9 cellular contexts compared by ENCODE assay signal in genomic region chr22:23565942-23566715, GRCh38. TPM values are rescaled to one million over a fixed set of nuclear protein-coding genes. Genes with fewer than 3 reads are reported as not detected.
A peak's percentile ranks its signal among the peaks of the same experiment; 100 is the strongest.
DNase-seq lines count a peak whose midpoint lies in the region; ATAC-seq, FAIRE-seq and TF ChIP-seq lines count a peak whose summit lies in the region.
"Had no signal": no experiment of that assay in that cellular context is flagged by ENCODE, and none has a peak within 500 bp of the region (broad histone marks: within the 10 kb centered on the region; RNA-seq: fewer than 3 reads in every experiment).

No MANE protein-coding gene starts in this region.

- no peaks in the 10 kb centered on the region for H3K9me1 ChIP-seq in K562 (ENCODE audit: control insufficient read depth, insufficient read depth, low read length)

- H3K27ac ChIP-seq in K562 (ENCODE audit: extremely low read depth, low read depth, low read length) (no peak overlapping the region), mesodermal cell (ENCODE audit: low read depth, low read length, severe bottlenecking) (no peak overlapping the region), upper lobe of left lung (no peak overlapping the region)

- H3K36me3 ChIP-seq in K562 (ENCODE audit: control insufficient read depth, insufficient read depth, low read length) (no peaks in the 10 kb centered on the region), mesodermal cell (ENCODE audit: control insufficient read depth, insufficient read depth, low read length) (no peaks in the 10 kb centered on the region), upper lobe of left lung (no peaks in the 10 kb centered on the region)

- CTCF ChIA-PET in K562 (lab: Yijun Ruan, JAX; ENCODE audit: low intra/inter-chr PET ratio): no interaction called here

- H3K9me3 ChIP-seq in K562 (replicated peaks; ENCODE audit: control insufficient read depth, insufficient read depth, low read depth, low read length) (no peaks in the 10 kb centered on the region), mesodermal cell (ENCODE audit: control insufficient read depth, low read length) (no peaks in the 10 kb centered on the region), upper lobe of left lung (no peaks in the 10 kb centered on the region)

- POLR2A ChIA-PET in K562 (lab: Yijun Ruan, JAX): no interaction called here

- intact Hi-C loops in K562 (cut with micrococcal nuclease): no loop called here

- TF ChIP-seq CTCF in K562 (IDR thresholded peaks at IDR 0.05 in 2 of 3, conservative IDR thresholded peaks at IDR 0.05 in 1 of 3; ENCODE audit: insufficient read depth in 2 of 3, low read depth in 1 of 3, low read length in 3 of 3) (no peak), upper lobe of left lung (IDR thresholded peaks at IDR 0.05) (no peak)

- no TSS peak for BruUV-seq in K562 (replicated peaks; lab: Mats Ljungman, UMichigan)

- ATAC-seq in K562 (no peak), upper lobe of left lung (ENCODE audit: low FRiP score in 2 of 2) (peak in 1 of 2 donors; percentile 26), HG03457 (IDR thresholded peaks at IDR 0.05; ENCODE audit: unreplicated experiment) (no peak), GM21737 (IDR thresholded peaks at IDR 0.05; ENCODE audit: unreplicated experiment) (no peak)

- FAIRE-seq in K562 (lab: Jason Lieb, UNC): peak; percentile 42
- FAIRE-seq: endometrium had no signal

- H3K79me2 ChIP-seq in K562 (ENCODE audit: control insufficient read depth, insufficient read depth, low read length): no peaks in the 10 kb centered on the region

- H3K9ac ChIP-seq in K562 (ENCODE audit: insufficient read depth in 1 of 2, low read depth in 2 of 2, low read length in 2 of 2): no peak overlapping the region

- H3K27me3 ChIP-seq in K562 (ENCODE audit: control insufficient read depth in 2 of 2, insufficient read depth in 2 of 2, low read length in 2 of 2): peaks cover 0 to 30% of the 10 kb centered on the region in 2 experiments; a peak in 3 of 5 replicates
- peaks cover 0 to 19% (median 13%) of the 10 kb centered on the region in 4 donors for H3K27me3 ChIP-seq in upper lobe of left lung

- TF ChIP-seq POLR2A in K562 (conservative IDR thresholded peaks at IDR 0.05) (no peak), upper lobe of left lung (IDR thresholded peaks at IDR 0.05) (no peak)

- no peak overlapping the region; the same call in 1 of the 2 replicates for H3K4me2 ChIP-seq in K562 (ENCODE audit: insufficient read depth, low read length)

- peak; percentile 58 for DNase-seq in activated effector memory CD4-positive, alpha-beta T cell treated with anti-CD3 and anti-CD28 coated beads, Interleukin-2, amount 50 U/mL, for 16 hours
- DNase-seq in activated effector memory CD4-positive, alpha-beta T cell treated with Interleukin-2 at 50 U/mL for 16 hours: no peak
- DNase-seq in K562 (ENCODE audit: extremely low read depth in 1 of 4, low spot score in 3 of 4) (peak in 2 of 4 experiments; percentile 60 to 61), upper lobe of left lung (peak in 1 of 2 donors; percentile 83), NCI-H2107 (lab: John Stamatoyannopoulos, UW) (no peak)

- WGBS in K562 (ENCODE audit: insufficient coverage, low coverage, missing lambda C conversion rate): 7% methylated on average over 18 of the region's 76 CpGs
- 0 to 2% methylated on average over 19 to 48 of the region's 76 CpGs for WGBS in mesodermal cell (ENCODE audit: insufficient coverage in 2 of 2), 2 experiments
- 1 to 6% methylated on average over 10 to 24 of the region's 76 CpGs for WGBS in upper lobe of left lung, 2 donors

- H3K4me3 ChIP-seq in K562: no peak overlapping the region
- H3K4me3 ChIP-seq in mesodermal cell (ENCODE audit: extremely low read depth, insufficient read depth, low read length, poor library complexity, severe bottlenecking): peak overlapping the region; percentile 51
- peak overlapping the region; percentile 12 to 51 (median 34) for H3K4me3 ChIP-seq in upper lobe of left lung

- H3K4me1 ChIP-seq in K562 (replicated peaks in 1 of 2; ENCODE audit: control insufficient read depth in 2 of 2, insufficient read depth in 2 of 2, low read length in 2 of 2) (peaks cover 0 to 9% of the 10 kb centered on the region in 2 experiments; a peak in 2 of 5 replicates), mesodermal cell (ENCODE audit: control insufficient read depth, insufficient read depth, low read length, poor library complexity, severe bottlenecking) (peaks cover 10% of the 10 kb centered on the region), upper lobe of left lung (peaks cover 13 to 16% (median 14%) of the 10 kb centered on the region in 4 donors)

- TF ChIP-seq EP300 in K562 (IDR thresholded peaks at IDR 0.05; ENCODE audit: low read length) (no peak), upper lobe of left lung (IDR thresholded peaks at IDR 0.05) (no peak)

- H2AFZ ChIP-seq in K562 (ENCODE audit: low read depth, low read length): no peak overlapping the region

- H4K20me1 ChIP-seq in K562 (replicated peaks; ENCODE audit: control insufficient read depth, insufficient read depth, low read length): no peaks in the 10 kb centered on the region

- in situ Hi-C loops in K562 (cut with MboI): no loop called here

- TF ChIP-seq RAD21 in K562 (CRISPR knock-in tag; conservative IDR thresholded peaks at IDR 0.05 in 1 of 2, IDR thresholded peaks at IDR 0.05 in 1 of 2): no peak

TF ChIP-seq in K562, 482 proteins besides CTCF, POLR2A, EP300 and RAD21 (continues in another document):
- no peak for TF ChIP-seq MEF2D (tag; conservative IDR thresholded peaks at IDR 0.05; ENCODE audit: low read depth)
- no peak for TF ChIP-seq PHB (CRISPR knock-in tag; IDR thresholded peaks at IDR 0.05)
- no peak for TF ChIP-seq IRF2 (CRISPR knock-in tag; IDR thresholded peaks at IDR 0.05)
- TF ChIP-seq, protein P1, sequence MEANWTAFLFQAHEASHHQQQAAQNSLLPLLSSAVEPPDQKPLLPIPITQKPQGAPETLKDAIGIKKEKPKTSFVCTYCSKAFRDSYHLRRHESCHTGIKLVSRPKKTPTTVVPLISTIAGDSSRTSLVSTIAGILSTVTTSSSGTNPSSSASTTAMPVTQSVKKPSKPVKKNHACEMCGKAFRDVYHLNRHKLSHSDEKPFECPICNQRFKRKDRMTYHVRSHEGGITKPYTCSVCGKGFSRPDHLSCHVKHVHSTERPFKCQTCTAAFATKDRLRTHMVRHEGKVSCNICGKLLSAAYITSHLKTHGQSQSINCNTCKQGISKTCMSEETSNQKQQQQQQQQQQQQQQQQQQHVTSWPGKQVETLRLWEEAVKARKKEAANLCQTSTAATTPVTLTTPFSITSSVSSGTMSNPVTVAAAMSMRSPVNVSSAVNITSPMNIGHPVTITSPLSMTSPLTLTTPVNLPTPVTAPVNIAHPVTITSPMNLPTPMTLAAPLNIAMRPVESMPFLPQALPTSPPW (CRISPR knock-in tag; IDR thresholded peaks at IDR 0.05): peak; percentile 27; the same call in 1 of the 2 replicates
- TF ChIP-seq SMAD3 (CRISPR knock-in tag; conservative IDR thresholded peaks at IDR 0.05): no peak
- TF ChIP-seq ZFP91 (CRISPR knock-in tag; IDR thresholded peaks at IDR 0.05): no peak
- no peak for TF ChIP-seq MCM2 (IDR thresholded peaks at IDR 0.05; ENCODE audit: low read depth)

RNA-seq across cellular contexts. Expression of gene IGLL1, which starts 14.0 kb away (rescaled TPM):
- not detected in 2 replicates for total RNA-seq in K562 (2011; cell fraction: chromatin; rRNA removed; ENCODE audit: low replicate concordance)
- total RNA-seq in K562 (2011; cell fraction: nucleolus; rRNA removed): not detected in 2 replicates
- total RNA-seq in K562 (2011; cell fraction: nucleoplasm; rRNA removed): not detected in 2 replicates
- total RNA-seq in K562 (2014; rRNA removed): 0.32 TPM in 1 of 2 replicates, not detected in the other
- not detected in 2 replicates for total RNA-seq in K562 (2014; rRNA removed; fragmentation: Illumina TruSeq; extraction: Trizol)
- not detected in 2 replicates for total RNA-seq in K562 (2015; rRNA removed; fragmentation: Illumina TruSeq; extraction: Trizol)
- not detected in 2 replicates for total RNA-seq in K562 (2021)
- 0.20 TPM in 1 of 2 replicates, not detected in the other for polyA plus RNA-seq in K562 (2011; rRNA removed)
- polyA plus RNA-seq in K562 (2011; cell fraction: cytosol; rRNA removed): 0.66 TPM in 1 of 2 replicates, not detected in the other
- polyA plus RNA-seq in K562 (2011; cell fraction: nucleus; rRNA removed): not detected in 2 replicates
- not detected in 2 replicates for polyA plus RNA-seq in K562 (2012)
- polyA plus RNA-seq in K562 (2014; fragmentation: Illumina TruSeq; extraction: Trizol): not detected in 2 replicates
- under 1 TPM in 1 of 2 experiments, not detected in 1; 0.10 TPM for polyA plus RNA-seq in K562 (2014; fragmentation: Nextera tagmentation; extraction: Ambion mirVana)
- 0.23 TPM in 1 of 2 replicates, not detected in the other for polyA plus RNA-seq in K562 (2014; rRNA removed)
- not detected in 2 replicates for polyA minus RNA-seq in K562 (2011; rRNA and poly(A)+ RNA removed)
- not detected in 2 replicates for polyA minus RNA-seq in K562 (2011; cell fraction: cytosol; rRNA and poly(A)+ RNA removed)
- polyA minus RNA-seq in K562 (2011; cell fraction: nucleus; rRNA and poly(A)+ RNA removed): not detected in 2 replicates
- polyA plus RNA-seq in mesodermal cell (2013, experiment 1 of 2): not detected
- polyA plus RNA-seq in mesodermal cell (2013, experiment 2 of 2): not detected
- total RNA-seq in upper lobe of left lung: not detected
